8 cellular contexts compared by ENCODE assay signal in genomic region chr10:70403483-70404035, GRCh38. TPM values are rescaled to one million over a fixed set of nuclear protein-coding genes. Genes with fewer than 3 reads are reported as not detected.
DNase-seq lines count a peak whose midpoint lies in the region; ATAC-seq and TF ChIP-seq lines count a peak whose summit lies in the region.

No MANE protein-coding gene starts in this region.

- H3K4me3 ChIP-seq in fibroblast of lung (replicated peaks in 1 of 4; ENCODE audit: control extremely low read depth in 1 of 4, insufficient read depth in 1 of 4, low read depth in 3 of 4, low read length in 4 of 4): peak overlapping the region; percentile 28 to 95 (median 34)

- no peak for TF ChIP-seq CTCF in fibroblast of lung (conservative IDR thresholded peaks at IDR 0.05 in 1 of 2, IDR thresholded peaks at IDR 0.05 in 1 of 2; ENCODE audit: low read depth in 1 of 2, low read length in 2 of 2)

- POLR2A ChIA-PET in activated CD4-positive, alpha-beta T cell treated with anti-CD3 and anti-CD28 coated beads, Interleukin-2, amount 10 ng/mL, durations not matched to agents 7 days and 5 days (lab: Charles Lee): no interaction called here

- H3K27me3 ChIP-seq in fibroblast of lung (ENCODE audit: control insufficient read depth, insufficient read depth, low read length): no peaks in the 10 kb centered on the region

- H3K4me2 ChIP-seq in fibroblast of lung (ENCODE audit: extremely low read depth, insufficient read depth, low read length): peak overlapping the region; percentile 83

- H3K9me3 Mint-ChIP-seq in activated CD4-positive, alpha-beta T cell treated with anti-CD3 and anti-CD28 coated beads, Interleukin-2, amount 10 ng/mL, durations not matched to agents 7 days and 5 days: no peaks in the 10 kb centered on the region
- H3K9me3 Mint-ChIP-seq in stimulated activated effector memory CD8-positive, alpha-beta T cell treated with anti-CD3 and anti-CD28 coated beads, Interleukin-12 subunit alpha, Interleukin-12 subunit beta, amount 100 ng/mL, for 72 hours: no peaks in the 10 kb centered on the region

- CTCF ChIA-PET in activated CD4-positive, alpha-beta T cell treated with anti-CD3 and anti-CD28 coated beads, Interleukin-2, amount 10 ng/mL, durations not matched to agents 7 days and 5 days (lab: Charles Lee): interaction anchor here (1.1 to 4.9 kb wide), 3 partner anchors 18 to 257 kb away, joined by 3 to 20 read pairs (median 4); partner anchors contain the start of gene TYSND1

- no peak for ATAC-seq in stimulated activated effector memory CD8-positive, alpha-beta T cell treated with anti-CD3 and anti-CD28 coated beads, Interleukin-12 subunit alpha, Interleukin-12 subunit beta, amount 100 ng/mL, for 72 hours
- ATAC-seq in HG02852 (IDR thresholded peaks at IDR 0.05; ENCODE audit: unreplicated experiment): no peak
- ATAC-seq in HG03039 (IDR thresholded peaks at IDR 0.05; ENCODE audit: unreplicated experiment): no peak

- peak overlapping the region; percentile 94 for H3K9ac ChIP-seq in fibroblast of lung (ENCODE audit: insufficient read depth, low read length)

- no peaks in the 10 kb centered on the region for H3K4me1 ChIP-seq in fibroblast of lung (ENCODE audit: control insufficient read depth, extremely low read depth, insufficient read depth, low read length)

- H4K20me1 ChIP-seq in fibroblast of lung (ENCODE audit: control insufficient read depth, extremely low read depth, insufficient read depth, low read length): no peaks in the 10 kb centered on the region

- peak overlapping the region; percentile 88 for H3K27ac Mint-ChIP-seq in activated CD4-positive, alpha-beta T cell treated with anti-CD3 and anti-CD28 coated beads, Interleukin-2, amount 10 ng/mL, durations not matched to agents 7 days and 5 days
- H3K27ac Mint-ChIP-seq in stimulated activated effector memory CD8-positive, alpha-beta T cell treated with anti-CD3 and anti-CD28 coated beads, Interleukin-12 subunit alpha, Interleukin-12 subunit beta, amount 100 ng/mL, for 72 hours: peak overlapping the region; percentile 97

- H3K27me3 Mint-ChIP-seq in activated CD4-positive, alpha-beta T cell treated with anti-CD3 and anti-CD28 coated beads, Interleukin-2, amount 10 ng/mL, durations not matched to agents 7 days and 5 days: no peaks in the 10 kb centered on the region

- H3K4me3 Mint-ChIP-seq in activated CD4-positive, alpha-beta T cell treated with anti-CD3 and anti-CD28 coated beads, Interleukin-2, amount 10 ng/mL, durations not matched to agents 7 days and 5 days: peak overlapping the region; percentile 98
- H3K4me3 Mint-ChIP-seq in stimulated activated effector memory CD8-positive, alpha-beta T cell treated with anti-CD3 and anti-CD28 coated beads, Interleukin-12 subunit alpha, Interleukin-12 subunit beta, amount 100 ng/mL, for 72 hours: peak overlapping the region; percentile 100

- peaks cover 32% of the 10 kb centered on the region for H3K4me1 Mint-ChIP-seq in activated CD4-positive, alpha-beta T cell treated with anti-CD3 and anti-CD28 coated beads, Interleukin-2, amount 10 ng/mL, durations not matched to agents 7 days and 5 days
- H3K4me1 Mint-ChIP-seq in stimulated activated effector memory CD8-positive, alpha-beta T cell treated with anti-CD3 and anti-CD28 coated beads, Interleukin-12 subunit alpha, Interleukin-12 subunit beta, amount 100 ng/mL, for 72 hours: peaks cover 41% of the 10 kb centered on the region

- H3K79me2 ChIP-seq in fibroblast of lung (ENCODE audit: control insufficient read depth, insufficient read depth, low read length): peaks cover 30% of the 10 kb centered on the region

- no peaks in the 10 kb centered on the region for H3K36me3 ChIP-seq in fibroblast of lung (ENCODE audit: control insufficient read depth, insufficient read depth, low read length)

- H3K36me3 Mint-ChIP-seq in activated CD4-positive, alpha-beta T cell treated with anti-CD3 and anti-CD28 coated beads, Interleukin-2, amount 10 ng/mL, durations not matched to agents 7 days and 5 days (ENCODE audit: low read depth): peaks cover 17% of the 10 kb centered on the region
- peaks cover 9% of the 10 kb centered on the region for H3K36me3 Mint-ChIP-seq in stimulated activated effector memory CD8-positive, alpha-beta T cell treated with anti-CD3 and anti-CD28 coated beads, Interleukin-12 subunit alpha, Interleukin-12 subunit beta, amount 100 ng/mL, for 72 hours

- H2AFZ ChIP-seq in fibroblast of lung (ENCODE audit: low read length): peak overlapping the region; percentile 38

- no peak overlapping the region for H3K27ac ChIP-seq in fibroblast of lung (ENCODE audit: insufficient read depth, low read length)

- no peak for DNase-seq in activated CD4-positive, alpha-beta T cell treated with anti-CD3 and anti-CD28 coated beads, Interleukin-2, amount 10 ng/mL, durations not matched to agents 7 days and 5 days
- DNase-seq in activated CD4-positive, alpha-beta T cell treated with anti-CD3 and anti-CD28 coated beads for 48 hours: no peak
- DNase-seq in OCI-M2 (lab: John Stamatoyannopoulos, UW; ENCODE audit: unreplicated experiment) (peak; percentile 48), fibroblast of lung (ENCODE audit: low read depth in 2 of 2) (no peak), NOMO-1 treated with DMSO at 0.1 percent for 48 hours (lab: John Stamatoyannopoulos, UW; ENCODE audit: unreplicated experiment) (no peak)
- DNase-seq in stimulated activated effector memory CD8-positive, alpha-beta T cell treated with anti-CD3 and anti-CD28 coated beads, Interleukin-12 subunit alpha, Interleukin-12 subunit beta, amount 100 ng/mL, for 72 hours (ENCODE audit: low spot score in 2 of 2): no peak

- no peaks in the 10 kb centered on the region for H3K9me3 ChIP-seq in fibroblast of lung (ENCODE audit: control insufficient read depth, insufficient read depth, low read depth, low read length)

RNA-seq across cellular contexts. Expression of gene EIF4EBP2, which starts 0.4 kb away (rescaled TPM):
- total RNA-seq in activated CD4-positive, alpha-beta T cell treated with anti-CD3 and anti-CD28 coated beads, Interleukin-2, amount 10 ng/mL, durations not matched to agents 7 days and 5 days: 10 to 100 TPM; 56.1 to 68.7 TPM
- total RNA-seq in fibroblast of lung: 18.0 and 21.8 TPM in 2 replicates
- polyA plus RNA-seq in fibroblast of lung: 41.5 and 44.9 TPM in 2 replicates
- 25.9 and 30.3 TPM in 2 replicates for polyA plus RNA-seq in fibroblast of lung (2012)
- polyA minus RNA-seq in fibroblast of lung (ENCODE audit: low replicate concordance): 25.6 and 26.2 TPM in 2 replicates

RNA-seq across cellular contexts. Expression of gene LRRC20, which starts 21.1 kb away (rescaled TPM):
- total RNA-seq in activated CD4-positive, alpha-beta T cell treated with anti-CD3 and anti-CD28 coated beads, Interleukin-2, amount 10 ng/mL, durations not matched to agents 7 days and 5 days: 10 to 100 TPM; 13.2 to 14.9 TPM
- 6.4 and 8.8 TPM in 2 replicates for total RNA-seq in fibroblast of lung
- 8.4 and 13.2 TPM in 2 replicates for polyA plus RNA-seq in fibroblast of lung
- polyA plus RNA-seq in fibroblast of lung (2012): 7.5 and 12.4 TPM in 2 replicates
- 18.1 and 18.6 TPM in 2 replicates for polyA minus RNA-seq in fibroblast of lung (ENCODE audit: low replicate concordance)

RNA-seq across cellular contexts. Expression of gene NODAL, which starts 37.9 kb away (rescaled TPM):
- not detected for total RNA-seq in activated CD4-positive, alpha-beta T cell treated with anti-CD3 and anti-CD28 coated beads, Interleukin-2, amount 10 ng/mL, durations not matched to agents 7 days and 5 days
- total RNA-seq in fibroblast of lung: not detected in 2 replicates
- not detected in 2 replicates for polyA plus RNA-seq in fibroblast of lung
- not detected in 2 replicates for polyA plus RNA-seq in fibroblast of lung (2012)
- polyA minus RNA-seq in fibroblast of lung (ENCODE audit: low replicate concordance): not detected in 2 replicates
